1 cellular context compared by ENCODE assay signal in the genomic region with DNA sequence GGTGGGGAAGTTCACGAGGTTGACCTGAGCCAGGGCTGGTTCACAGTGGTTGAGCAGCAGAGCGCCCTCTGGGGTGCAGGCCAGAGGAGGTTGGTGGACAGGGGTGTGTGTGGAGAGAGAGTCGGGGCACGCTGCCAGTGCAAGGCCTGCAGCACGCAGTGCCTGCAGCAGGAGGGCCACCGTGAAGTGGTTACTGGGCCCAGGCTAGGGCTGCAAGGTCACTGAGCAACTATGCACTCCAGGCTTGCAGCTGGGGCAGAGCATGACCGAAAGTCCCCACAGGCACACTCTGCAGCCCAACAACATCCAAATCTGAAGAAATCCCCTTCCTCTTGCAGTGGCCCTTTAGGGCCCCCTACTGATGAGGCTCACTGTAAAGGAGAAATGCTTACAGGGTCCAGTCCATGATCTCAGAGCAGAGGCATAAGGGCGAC.
A peak's percentile ranks its signal among the peaks of the same experiment; 100 is the strongest.
TF ChIP-seq lines count a peak whose summit lies in the region.

No MANE protein-coding gene starts in this region.

TF ChIP-seq in HepG2, 621 proteins besides CTCF, POLR2A, EP300 and RAD21 (continued from another document and continues in another):
- no peak for TF ChIP-seq DPF2 (CRISPR knock-in tag; IDR thresholded peaks at IDR 0.05; ENCODE audit: borderline replicate concordance, low read depth)
- TF ChIP-seq, protein P1, sequence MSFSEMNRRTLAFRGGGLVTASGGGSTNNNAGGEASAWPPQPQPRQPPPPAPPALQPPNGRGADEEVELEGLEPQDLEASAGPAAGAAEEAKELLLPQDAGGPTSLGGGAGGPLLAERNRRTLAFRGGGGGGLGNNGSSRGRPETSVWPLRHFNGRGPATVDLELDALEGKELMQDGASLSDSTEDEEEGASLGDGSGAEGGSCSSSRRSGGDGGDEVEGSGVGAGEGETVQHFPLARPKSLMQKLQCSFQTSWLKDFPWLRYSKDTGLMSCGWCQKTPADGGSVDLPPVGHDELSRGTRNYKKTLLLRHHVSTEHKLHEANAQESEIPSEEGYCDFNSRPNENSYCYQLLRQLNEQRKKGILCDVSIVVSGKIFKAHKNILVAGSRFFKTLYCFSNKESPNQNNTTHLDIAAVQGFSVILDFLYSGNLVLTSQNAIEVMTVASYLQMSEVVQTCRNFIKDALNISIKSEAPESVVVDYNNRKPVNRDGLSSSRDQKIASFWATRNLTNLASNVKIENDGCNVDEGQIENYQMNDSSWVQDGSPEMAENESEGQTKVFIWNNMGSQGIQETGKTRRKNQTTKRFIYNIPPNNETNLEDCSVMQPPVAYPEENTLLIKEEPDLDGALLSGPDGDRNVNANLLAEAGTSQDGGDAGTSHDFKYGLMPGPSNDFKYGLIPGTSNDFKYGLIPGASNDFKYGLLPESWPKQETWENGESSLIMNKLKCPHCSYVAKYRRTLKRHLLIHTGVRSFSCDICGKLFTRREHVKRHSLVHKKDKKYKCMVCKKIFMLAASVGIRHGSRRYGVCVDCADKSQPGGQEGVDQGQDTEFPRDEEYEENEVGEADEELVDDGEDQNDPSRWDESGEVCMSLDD (CRISPR knock-in tag; IDR thresholded peaks at IDR 0.05; ENCODE audit: borderline replicate concordance): 0 out of 2 replicates have a peak, but pooled peaks have one; percentile 30
- no peak for TF ChIP-seq ZNF781 (CRISPR knock-in tag; IDR thresholded peaks at IDR 0.05; ENCODE audit: borderline replicate concordance, not compliant biosample characterization)
- no peak for TF ChIP-seq MEF2D (CRISPR knock-in tag; IDR thresholded peaks at IDR 0.05)
- no peak for TF ChIP-seq ZNF549 (CRISPR knock-in tag; IDR thresholded peaks at IDR 0.05)
- TF ChIP-seq ZNF234 (CRISPR knock-in tag; conservative IDR thresholded peaks at IDR 0.05): no peak
- TF ChIP-seq NR1H2 (CRISPR knock-in tag; IDR thresholded peaks at IDR 0.05; ENCODE audit: borderline replicate concordance, low read depth): no peak
- peak; percentile 50; the same call in 1 of the 2 replicates for TF ChIP-seq ZMYM4 (CRISPR knock-in tag; IDR thresholded peaks at IDR 0.05)
- TF ChIP-seq, protein P2, sequence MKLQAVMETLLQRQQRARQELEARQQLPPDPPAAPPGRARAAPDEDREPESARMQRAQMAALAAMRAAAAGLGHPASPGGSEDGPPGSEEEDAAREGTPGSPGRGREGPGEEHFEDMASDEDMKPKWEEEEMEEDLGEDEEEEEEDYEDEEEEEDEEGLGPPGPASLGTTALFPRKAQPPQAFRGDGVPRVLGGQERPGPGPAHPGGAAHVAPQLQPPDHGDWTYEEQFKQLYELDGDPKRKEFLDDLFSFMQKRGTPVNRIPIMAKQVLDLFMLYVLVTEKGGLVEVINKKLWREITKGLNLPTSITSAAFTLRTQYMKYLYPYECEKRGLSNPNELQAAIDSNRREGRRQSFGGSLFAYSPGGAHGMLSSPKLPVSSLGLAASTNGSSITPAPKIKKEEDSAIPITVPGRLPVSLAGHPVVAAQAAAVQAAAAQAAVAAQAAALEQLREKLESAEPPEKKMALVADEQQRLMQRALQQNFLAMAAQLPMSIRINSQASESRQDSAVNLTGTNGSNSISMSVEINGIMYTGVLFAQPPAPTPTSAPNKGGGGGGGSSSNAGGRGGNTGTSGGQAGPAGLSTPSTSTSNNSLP (IDR thresholded peaks at IDR 0.05; ENCODE audit: low read depth, low read length): no peak
- TF ChIP-seq, protein P3, sequence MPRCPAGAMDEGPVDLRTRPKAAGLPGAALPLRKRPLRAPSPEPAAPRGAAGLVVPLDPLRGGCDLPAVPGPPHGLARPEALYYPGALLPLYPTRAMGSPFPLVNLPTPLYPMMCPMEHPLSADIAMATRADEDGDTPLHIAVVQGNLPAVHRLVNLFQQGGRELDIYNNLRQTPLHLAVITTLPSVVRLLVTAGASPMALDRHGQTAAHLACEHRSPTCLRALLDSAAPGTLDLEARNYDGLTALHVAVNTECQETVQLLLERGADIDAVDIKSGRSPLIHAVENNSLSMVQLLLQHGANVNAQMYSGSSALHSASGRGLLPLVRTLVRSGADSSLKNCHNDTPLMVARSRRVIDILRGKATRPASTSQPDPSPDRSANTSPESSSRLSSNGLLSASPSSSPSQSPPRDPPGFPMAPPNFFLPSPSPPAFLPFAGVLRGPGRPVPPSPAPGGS (CRISPR knock-in tag; IDR thresholded peaks at IDR 0.05): no peak
- TF ChIP-seq CCDC6 (CRISPR knock-in tag; IDR thresholded peaks at IDR 0.05): no peak
- TF ChIP-seq, protein P4, sequence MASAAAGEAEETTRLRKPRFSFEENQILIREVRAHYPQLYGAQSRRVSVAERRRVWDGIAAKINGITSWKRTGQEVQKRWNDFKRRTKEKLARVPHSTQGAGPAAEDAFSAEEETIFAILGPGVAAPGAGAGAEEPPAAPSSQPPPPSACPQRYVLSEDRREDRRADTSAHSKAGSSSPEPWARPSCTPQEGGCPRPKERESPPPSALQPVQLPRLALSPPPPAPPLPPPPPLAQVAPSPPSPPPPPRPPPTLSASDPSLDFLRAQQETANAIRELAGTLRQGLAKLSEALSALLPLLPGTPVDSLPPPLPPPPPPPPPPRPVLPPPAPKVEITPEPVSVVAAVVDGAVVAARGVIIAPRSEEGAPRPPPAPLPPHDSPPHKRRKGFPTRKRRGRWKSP (CRISPR knock-in tag; IDR thresholded peaks at IDR 0.05): no peak
- no peak for TF ChIP-seq SNAI1 (CRISPR knock-in tag; IDR thresholded peaks at IDR 0.05; ENCODE audit: borderline replicate concordance)
- TF ChIP-seq ZNF615 (CRISPR knock-in tag; IDR thresholded peaks at IDR 0.05; ENCODE audit: borderline replicate concordance): no peak
- TF ChIP-seq ZNF563 (CRISPR knock-in tag; IDR thresholded peaks at IDR 0.05): no peak
- no peak for TF ChIP-seq TAF1 (CRISPR knock-in tag; IDR thresholded peaks at IDR 0.05)
- no peak for TF ChIP-seq SRSF9 (IDR thresholded peaks at IDR 0.05; ENCODE audit: borderline replicate concordance, insufficient read depth, low read depth, low read length, poor library complexity, severe bottlenecking)
- TF ChIP-seq, protein P5, sequence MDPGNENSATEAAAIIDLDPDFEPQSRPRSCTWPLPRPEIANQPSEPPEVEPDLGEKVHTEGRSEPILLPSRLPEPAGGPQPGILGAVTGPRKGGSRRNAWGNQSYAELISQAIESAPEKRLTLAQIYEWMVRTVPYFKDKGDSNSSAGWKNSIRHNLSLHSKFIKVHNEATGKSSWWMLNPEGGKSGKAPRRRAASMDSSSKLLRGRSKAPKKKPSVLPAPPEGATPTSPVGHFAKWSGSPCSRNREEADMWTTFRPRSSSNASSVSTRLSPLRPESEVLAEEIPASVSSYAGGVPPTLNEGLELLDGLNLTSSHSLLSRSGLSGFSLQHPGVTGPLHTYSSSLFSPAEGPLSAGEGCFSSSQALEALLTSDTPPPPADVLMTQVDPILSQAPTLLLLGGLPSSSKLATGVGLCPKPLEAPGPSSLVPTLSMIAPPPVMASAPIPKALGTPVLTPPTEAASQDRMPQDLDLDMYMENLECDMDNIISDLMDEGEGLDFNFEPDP (CRISPR knock-in tag; conservative IDR thresholded peaks at IDR 0.05): no peak
- TF ChIP-seq, protein P6, sequence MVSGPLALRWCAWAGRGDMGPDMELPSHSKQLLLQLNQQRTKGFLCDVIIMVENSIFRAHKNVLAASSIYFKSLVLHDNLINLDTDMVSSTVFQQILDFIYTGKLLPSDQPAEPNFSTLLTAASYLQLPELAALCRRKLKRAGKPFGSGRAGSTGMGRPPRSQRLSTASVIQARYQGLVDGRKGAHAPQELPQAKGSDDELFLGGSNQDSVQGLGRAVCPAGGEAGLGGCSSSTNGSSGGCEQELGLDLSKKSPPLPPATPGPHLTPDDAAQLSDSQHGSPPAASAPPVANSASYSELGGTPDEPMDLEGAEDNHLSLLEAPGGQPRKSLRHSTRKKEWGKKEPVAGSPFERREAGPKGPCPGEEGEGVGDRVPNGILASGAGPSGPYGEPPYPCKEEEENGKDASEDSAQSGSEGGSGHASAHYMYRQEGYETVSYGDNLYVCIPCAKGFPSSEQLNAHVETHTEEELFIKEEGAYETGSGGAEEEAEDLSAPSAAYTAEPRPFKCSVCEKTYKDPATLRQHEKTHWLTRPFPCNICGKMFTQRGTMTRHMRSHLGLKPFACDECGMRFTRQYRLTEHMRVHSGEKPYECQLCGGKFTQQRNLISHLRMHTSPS (CRISPR knock-in tag; IDR thresholded peaks at IDR 0.05; ENCODE audit: low read depth): peak; percentile 52
- no peak for TF ChIP-seq NFKBIZ (CRISPR knock-in tag; IDR thresholded peaks at IDR 0.05)
- TF ChIP-seq, protein P7, sequence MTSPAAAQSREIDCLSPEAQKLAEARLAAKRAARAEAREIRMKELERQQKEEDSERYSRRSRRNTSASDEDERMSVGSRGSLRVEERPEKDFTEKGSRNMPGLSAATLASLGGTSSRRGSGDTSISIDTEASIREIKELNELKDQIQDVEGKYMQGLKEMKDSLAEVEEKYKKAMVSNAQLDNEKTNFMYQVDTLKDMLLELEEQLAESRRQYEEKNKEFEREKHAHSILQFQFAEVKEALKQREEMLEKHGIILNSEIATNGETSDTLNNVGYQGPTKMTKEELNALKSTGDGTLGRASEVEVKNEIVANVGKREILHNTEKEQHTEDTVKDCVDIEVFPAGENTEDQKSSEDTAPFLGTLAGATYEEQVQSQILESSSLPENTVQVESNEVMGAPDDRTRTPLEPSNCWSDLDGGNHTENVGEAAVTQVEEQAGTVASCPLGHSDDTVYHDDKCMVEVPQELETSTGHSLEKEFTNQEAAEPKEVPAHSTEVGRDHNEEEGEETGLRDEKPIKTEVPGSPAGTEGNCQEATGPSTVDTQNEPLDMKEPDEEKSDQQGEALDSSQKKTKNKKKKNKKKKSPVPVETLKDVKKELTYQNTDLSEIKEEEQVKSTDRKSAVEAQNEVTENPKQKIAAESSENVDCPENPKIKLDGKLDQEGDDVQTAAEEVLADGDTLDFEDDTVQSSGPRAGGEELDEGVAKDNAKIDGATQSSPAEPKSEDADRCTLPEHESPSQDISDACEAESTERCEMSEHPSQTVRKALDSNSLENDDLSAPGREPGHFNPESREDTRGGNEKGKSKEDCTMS (CRISPR knock-in tag; conservative IDR thresholded peaks at IDR 0.05): no peak
- peak; percentile 40; the same call in 1 of the 2 replicates for TF ChIP-seq GABPB1 (CRISPR knock-in tag; IDR thresholded peaks at IDR 0.05)
- no peak; the same call in 1 of the 2 replicates for TF ChIP-seq NR2F6 (IDR thresholded peaks at IDR 0.05)
- peak; percentile 71; the same call in 1 of the 2 replicates for TF ChIP-seq NR2F6 (CRISPR knock-in tag; IDR thresholded peaks at IDR 0.05)
- no peak for TF ChIP-seq AGO1 (IDR thresholded peaks at IDR 0.05; ENCODE audit: low read depth, low read length, poor library complexity, severe bottlenecking)
- TF ChIP-seq ZKSCAN8 (CRISPR knock-in tag; IDR thresholded peaks at IDR 0.05; ENCODE audit: borderline replicate concordance): peak; percentile 63; the same call in 1 of the 2 replicates
- no peak for TF ChIP-seq PCBP1 (IDR thresholded peaks at IDR 0.05; ENCODE audit: borderline replicate concordance, low read depth, low read length)
- no peak for TF ChIP-seq JARID2 (CRISPR knock-in tag; IDR thresholded peaks at IDR 0.05; ENCODE audit: insufficient replicate concordance)
- peak; percentile 42; the same call in 1 of the 2 replicates for TF ChIP-seq ARNT2 (CRISPR knock-in tag; IDR thresholded peaks at IDR 0.05; ENCODE audit: low read depth)
- TF ChIP-seq ZSCAN25 (CRISPR knock-in tag; IDR thresholded peaks at IDR 0.05): peak; percentile 99
- TF ChIP-seq HCFC1 (IDR thresholded peaks at IDR 0.05; ENCODE audit: low read depth, low read length): no peak
- no peak for TF ChIP-seq ZNF367 (CRISPR knock-in tag; IDR thresholded peaks at IDR 0.05; ENCODE audit: borderline replicate concordance)
- no peak for TF ChIP-seq SOX6 (IDR thresholded peaks at IDR 0.05)
- TF ChIP-seq SOX6 (CRISPR knock-in tag; IDR thresholded peaks at IDR 0.05): peak; percentile 40; the same call in 1 of the 2 replicates
- TF ChIP-seq ZNF124 (CRISPR knock-in tag; IDR thresholded peaks at IDR 0.05): no peak; the same call in 1 of the 2 replicates
- TF ChIP-seq, protein P8, sequence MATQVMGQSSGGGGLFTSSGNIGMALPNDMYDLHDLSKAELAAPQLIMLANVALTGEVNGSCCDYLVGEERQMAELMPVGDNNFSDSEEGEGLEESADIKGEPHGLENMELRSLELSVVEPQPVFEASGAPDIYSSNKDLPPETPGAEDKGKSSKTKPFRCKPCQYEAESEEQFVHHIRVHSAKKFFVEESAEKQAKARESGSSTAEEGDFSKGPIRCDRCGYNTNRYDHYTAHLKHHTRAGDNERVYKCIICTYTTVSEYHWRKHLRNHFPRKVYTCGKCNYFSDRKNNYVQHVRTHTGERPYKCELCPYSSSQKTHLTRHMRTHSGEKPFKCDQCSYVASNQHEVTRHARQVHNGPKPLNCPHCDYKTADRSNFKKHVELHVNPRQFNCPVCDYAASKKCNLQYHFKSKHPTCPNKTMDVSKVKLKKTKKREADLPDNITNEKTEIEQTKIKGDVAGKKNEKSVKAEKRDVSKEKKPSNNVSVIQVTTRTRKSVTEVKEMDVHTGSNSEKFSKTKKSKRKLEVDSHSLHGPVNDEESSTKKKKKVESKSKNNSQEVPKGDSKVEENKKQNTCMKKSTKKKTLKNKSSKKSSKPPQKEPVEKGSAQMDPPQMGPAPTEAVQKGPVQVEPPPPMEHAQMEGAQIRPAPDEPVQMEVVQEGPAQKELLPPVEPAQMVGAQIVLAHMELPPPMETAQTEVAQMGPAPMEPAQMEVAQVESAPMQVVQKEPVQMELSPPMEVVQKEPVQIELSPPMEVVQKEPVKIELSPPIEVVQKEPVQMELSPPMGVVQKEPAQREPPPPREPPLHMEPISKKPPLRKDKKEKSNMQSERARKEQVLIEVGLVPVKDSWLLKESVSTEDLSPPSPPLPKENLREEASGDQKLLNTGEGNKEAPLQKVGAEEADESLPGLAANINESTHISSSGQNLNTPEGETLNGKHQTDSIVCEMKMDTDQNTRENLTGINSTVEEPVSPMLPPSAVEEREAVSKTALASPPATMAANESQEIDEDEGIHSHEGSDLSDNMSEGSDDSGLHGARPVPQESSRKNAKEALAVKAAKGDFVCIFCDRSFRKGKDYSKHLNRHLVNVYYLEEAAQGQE (IDR thresholded peaks at IDR 0.05; ENCODE audit: borderline replicate concordance in 1 of 2, low read depth in 1 of 2, low read length in 2 of 2): no peak
- no peak for TF ChIP-seq KLF13 (CRISPR knock-in tag; IDR thresholded peaks at IDR 0.05)
- no peak for TF ChIP-seq ZSCAN20 (CRISPR knock-in tag; IDR thresholded peaks at IDR 0.05; ENCODE audit: borderline replicate concordance)
- TF ChIP-seq, protein P9, sequence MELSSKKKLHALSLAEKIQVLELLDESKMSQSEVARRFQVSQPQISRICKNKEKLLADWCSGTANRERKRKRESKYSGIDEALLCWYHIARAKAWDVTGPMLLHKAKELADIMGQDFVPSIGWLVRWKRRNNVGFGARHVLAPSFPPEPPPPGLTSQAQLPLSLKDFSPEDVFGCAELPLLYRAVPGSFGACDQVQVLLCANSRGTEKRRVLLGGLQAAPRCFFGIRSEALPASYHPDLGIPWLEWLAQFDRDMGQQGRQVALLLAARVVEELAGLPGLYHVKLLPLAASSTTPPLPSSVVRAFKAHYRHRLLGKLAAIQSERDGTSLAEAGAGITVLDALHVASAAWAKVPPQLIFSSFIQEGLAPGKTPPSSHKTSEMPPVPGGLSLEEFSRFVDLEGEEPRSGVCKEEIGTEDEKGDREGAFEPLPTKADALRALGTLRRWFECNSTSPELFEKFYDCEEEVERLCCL (CRISPR knock-in tag; IDR thresholded peaks at IDR 0.05; ENCODE audit: borderline replicate concordance): no peak
- no peak for TF ChIP-seq SMAD3 (CRISPR knock-in tag; IDR thresholded peaks at IDR 0.05)
- TF ChIP-seq ZFP36L2 (CRISPR knock-in tag; IDR thresholded peaks at IDR 0.05): no peak
- TF ChIP-seq, protein P10, sequence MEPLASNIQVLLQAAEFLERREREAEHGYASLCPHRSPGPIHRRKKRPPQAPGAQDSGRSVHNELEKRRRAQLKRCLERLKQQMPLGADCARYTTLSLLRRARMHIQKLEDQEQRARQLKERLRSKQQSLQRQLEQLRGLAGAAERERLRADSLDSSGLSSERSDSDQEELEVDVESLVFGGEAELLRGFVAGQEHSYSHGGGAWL (CRISPR knock-in tag; IDR thresholded peaks at IDR 0.05): no peak
- TF ChIP-seq NBN (conservative IDR thresholded peaks at IDR 0.05): no peak
- TF ChIP-seq ZNF263 (CRISPR knock-in tag; IDR thresholded peaks at IDR 0.05): no peak
- no peak for TF ChIP-seq ZNF138 (CRISPR knock-in tag; IDR thresholded peaks at IDR 0.05; ENCODE audit: low read depth)
